In the genomic region with DNA sequence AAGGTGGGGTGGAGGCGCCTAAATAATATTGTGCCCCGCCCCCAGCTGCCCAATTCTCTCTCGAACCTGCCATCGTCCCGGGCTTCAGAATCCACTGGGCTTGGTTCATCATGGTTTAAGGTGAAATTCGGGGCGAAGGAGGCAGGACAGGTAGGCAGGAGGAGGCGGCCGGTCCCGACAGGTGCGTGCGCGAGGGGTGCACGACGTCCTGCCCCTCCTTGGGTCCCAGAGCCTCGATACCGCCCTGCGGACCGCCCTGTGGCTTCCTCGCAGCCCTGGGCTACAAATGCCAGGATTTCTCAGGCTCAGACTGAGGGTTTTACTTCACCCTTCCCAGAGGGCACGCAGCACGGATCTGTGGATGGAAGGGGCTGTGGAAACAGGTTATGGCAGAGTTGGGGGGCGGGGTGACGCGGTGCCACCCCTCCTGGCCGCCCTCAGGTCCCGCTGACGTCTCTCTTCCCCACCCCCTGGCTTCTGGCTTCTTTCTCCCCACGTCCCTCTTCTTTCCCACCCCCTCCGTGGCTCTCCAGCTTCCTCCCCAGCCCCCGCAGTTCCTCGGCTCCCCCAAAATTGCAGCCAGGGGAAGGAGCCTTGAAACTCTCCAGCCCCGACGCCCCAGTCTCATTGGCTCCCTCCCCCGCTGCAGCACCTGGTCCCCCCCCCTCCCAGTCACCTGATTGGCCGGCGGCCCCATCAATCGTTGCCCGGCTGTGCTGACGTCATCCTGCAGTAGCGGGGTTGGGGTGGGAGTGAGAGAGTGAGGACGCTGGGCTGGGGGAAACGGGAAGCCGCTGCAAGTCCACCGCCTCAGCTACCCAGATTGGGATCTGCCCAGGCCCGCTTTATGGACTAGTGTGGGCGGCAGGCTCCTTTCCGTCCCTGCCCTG, we compare ENCODE assay signal across 8 cellular contexts. TPM values are rescaled to one million over a fixed set of nuclear protein-coding genes. Genes with fewer than 3 reads are reported as not detected.
DNase-seq lines count a peak whose midpoint lies in the region; ATAC-seq and TF ChIP-seq lines count a peak whose summit lies in the region.

A gene (plus strand): TSS at position 725 of the 890 bp plus-strand sequence. CDS start 278 bp downstream, outside the sequence.

- H3K4me2 ChIP-seq in OCI-LY7 (ENCODE audit: low read length): peak within 1 kb of the TSS; percentile 86

- peak within 1 kb of the TSS; percentile 87 for H2AFZ ChIP-seq in OCI-LY7 (ENCODE audit: low read length)

- WGBS in esophagus, 2 donors: 1% methylated on average over 44 to 48 of the region's 48 CpGs

- no TSS peak for BruUV-seq in OCI-LY7 (replicated peaks; lab: Mats Ljungman, UMichigan)

- ATAC-seq in GM19351 (IDR thresholded peaks at IDR 0.05; ENCODE audit: unreplicated experiment): peak; percentile 81

- peak within 1 kb of the TSS; percentile 50 for H3K9ac ChIP-seq in muscle layer of colon (ENCODE audit: low read length)

- TF ChIP-seq CTCF in BJ (IDR thresholded peaks at IDR 0.05; ENCODE audit: insufficient read depth, low read depth, low read length) (no peak), OCI-LY7 (conservative IDR thresholded peaks at IDR 0.05; ENCODE audit: low read length) (no peak)

- intact Hi-C loops in OCI-LY7 (cut with micrococcal nuclease; ENCODE audit: unreplicated experiment): no loop called here

- H3K36me3 ChIP-seq in BJ (ENCODE audit: control insufficient read depth, insufficient read depth, low read length) (peaks cover 4% of the 10 kb centered on the region), OCI-LY7 (ENCODE audit: insufficient read depth, low read length) (no peaks in the 10 kb centered on the region), esophagus (ENCODE audit: control insufficient read depth in 2 of 2, insufficient read depth in 2 of 2, low read length in 1 of 2) (peaks cover 0 to 7% of the 10 kb centered on the region in 2 donors), muscle layer of colon (ENCODE audit: insufficient read depth, low read length) (no peaks in the 10 kb centered on the region)

- CTCF ChIA-PET in BJ (lab: Yijun Ruan, JAX): interaction anchor here (0.6 to 2.7 kb wide), 6 partner anchors 11 to 184 kb away, joined by 3 to 13 read pairs (median 3); no protein-coding TSS in a partner anchor
- CTCF ChIA-PET in OCI-LY7 (lab: Charles Lee; ENCODE audit: unreplicated experiment): interaction anchor here (0.7 to 1.0 kb wide), 2 partner anchors 10 to 12 kb away, joined by 3 to 4 read pairs; no protein-coding TSS in a partner anchor

- H3K79me2 ChIP-seq in OCI-LY7 (ENCODE audit: insufficient read depth, low read depth, low read length): no peaks in the 10 kb centered on the region

- H3K4me3 ChIP-seq in BJ (ENCODE audit: low read depth, low read length) (peak within 1 kb of the TSS; percentile 61), OCI-LY7 (ENCODE audit: low read depth, low read length, poor library complexity, severe bottlenecking) (peak within 1 kb of the TSS; percentile 79), esophagus (ENCODE audit: low read depth in 1 of 2, low read length in 2 of 2) (peak within 1 kb of the TSS; percentile 46 to 62), muscle layer of colon (ENCODE audit: low read depth in 1 of 2, low read length in 2 of 2) (peak within 1 kb of the TSS; percentile 76 to 78)

- no peaks in the 10 kb centered on the region for H3K27me3 ChIP-seq in BJ (ENCODE audit: control insufficient read depth, insufficient read depth, low read length)
- H3K27me3 ChIP-seq in esophagus (ENCODE audit: control insufficient read depth in 1 of 2, insufficient read depth in 2 of 2, low read length in 2 of 2): no peaks in the 10 kb centered on the region
- no peaks in the 10 kb centered on the region for H3K27me3 ChIP-seq in muscle layer of colon (ENCODE audit: control insufficient read depth in 1 of 2, insufficient read depth in 2 of 2, low read length in 2 of 2)

- H3K9me2 ChIP-seq in OCI-LY7 (ENCODE audit: insufficient read depth, low read length): no peaks in the 10 kb centered on the region

- no peak within 1 kb of the TSS for H3K27ac ChIP-seq in OCI-LY7 (ENCODE audit: low read depth, low read length, poor library complexity, severe bottlenecking)
- peak within 1 kb of the TSS; percentile 62 to 70 for H3K27ac ChIP-seq in esophagus (ENCODE audit: low read depth in 2 of 2, low read length in 1 of 2)
- peak within 1 kb of the TSS; percentile 70 for H3K27ac ChIP-seq in muscle layer of colon (ENCODE audit: low read depth, low read length)

- POLR2A ChIA-PET in BJ (lab: Charles Lee) (no interaction called here), OCI-LY7 (lab: Charles Lee) (interaction anchor here (0.8 kb wide), 1 partner anchor 64 kb away, joined by 6 read pairs; no protein-coding TSS in a partner anchor)

- H3K9me3 ChIP-seq in OCI-LY7 (ENCODE audit: low read length) (no peaks in the 10 kb centered on the region), esophagus (ENCODE audit: control insufficient read depth in 2 of 2, insufficient read depth in 1 of 2, low read depth in 1 of 2, low read length in 1 of 2) (no peaks in the 10 kb centered on the region), muscle layer of colon (ENCODE audit: low read length) (no peaks in the 10 kb centered on the region)

- peaks cover 20% of the 10 kb centered on the region for H3K4me1 ChIP-seq in OCI-LY7 (ENCODE audit: insufficient read depth, low read length, poor library complexity, severe bottlenecking)
- H3K4me1 ChIP-seq in esophagus (ENCODE audit: control insufficient read depth in 2 of 2, insufficient read depth in 2 of 2, low read length in 1 of 2): peaks cover 0 to 6% of the 10 kb centered on the region in 2 donors
- H3K4me1 ChIP-seq in muscle layer of colon (ENCODE audit: insufficient read depth, low read length): peaks cover 11% of the 10 kb centered on the region

- H4K20me1 ChIP-seq in OCI-LY7 (ENCODE audit: insufficient read depth, low read length): no peaks in the 10 kb centered on the region

- DNase-seq in BJ (ENCODE audit: low read depth) (no peak), HUDEP-2 (lab: John Stamatoyannopoulos, UW; ENCODE audit: unreplicated experiment in 76 of 76) (peak in 67 of 76 experiments; percentile 8 to 84 (median 63)), OCI-LY7 (ENCODE audit: low spot score) (peak; percentile 88)
- DNase-seq in activated T-cell treated with anti-CD3 and anti-CD28 coated beads, Interleukin-2, amount 50 U/mL, for 48 hours: peak; percentile 86 to 88
- DNase-seq in stimulated activated CD8-positive, alpha-beta memory T cell treated with anti-CD3 and anti-CD28 coated beads, Interleukin-7, amount 100 ng/mL, for 1 hour (ENCODE audit: low read depth in 2 of 2): peak; percentile 72 to 78

RNA-seq across cellular contexts. Expression of the gene that starts here (rescaled TPM):
- polyA plus RNA-seq in BJ (2011; rRNA removed): 14.3 and 19.2 TPM in 2 replicates
- 17.6 and 18.2 TPM in 2 replicates for polyA minus RNA-seq in BJ (2011; rRNA and poly(A)+ RNA removed)
- total RNA-seq in OCI-LY7 (2014; rRNA removed; shearing (Covaris generic)): 17.9 and 34.2 TPM in 2 replicates
- 17.3 and 18.5 TPM in 2 replicates for total RNA-seq in OCI-LY7 (2022)
- polyA plus RNA-seq in esophagus: 10 to 100 TPM in 1 of 2 donors, 1 to 10 TPM in 1; 5.3 to 12.0 TPM
